In genomic region chr2:78056976-78057375, GRCh38 we compare ENCODE assay signal across 3 cellular contexts.
"Had no signal": no experiment of that assay in that cellular context is flagged by ENCODE, and none has a peak within 500 bp of the region (broad histone marks: within the 10 kb centered on the region; RNA-seq: fewer than 3 reads in every experiment).

No MANE protein-coding gene starts in this region.

- ATAC-seq: GM12878 had no signal

- DNase-seq: GDM1, GF-D8 had no signal

- H3K4me3 ChIP-seq: GM12878 had no signal
